Comparison of ENCODE assay signal across 16 cellular contexts in genomic region chr11:38153985-38154384, GRCh38.
DNase-seq lines count a peak whose midpoint lies in the region; ATAC-seq and TF ChIP-seq lines count a peak whose summit lies in the region.
"Had no signal": no experiment of that assay in that cellular context is flagged by ENCODE, and none has a peak within 500 bp of the region (broad histone marks: within the 10 kb centered on the region; RNA-seq: fewer than 3 reads in every experiment).

No MANE protein-coding gene starts in this region.

- H3K27ac ChIP-seq in GM23338 (ENCODE audit: low read depth) (no peak overlapping the region), Karpas-422 (ENCODE audit: low read length) (no peak overlapping the region)

- H4K20me1 ChIP-seq in GM23338 (replicated peaks; ENCODE audit: insufficient read depth), result no peaks in the 10 kb centered on the region
- H4K20me1 ChIP-seq in Karpas-422 (ENCODE audit: insufficient read depth, low read depth, low read length), result no peaks in the 10 kb centered on the region

- H3K27ac Mint-ChIP-seq in GM23338 (peak overlapping the region; percentile 45), mesothelial cell of epicardium (peak overlapping the region; percentile 0)
- H3K27ac Mint-ChIP-seq: B cell; CD4-positive, alpha-beta T cell had no signal

- DNase-seq in GM23338 (ENCODE audit: low spot score) (no peak), HT-29 (ENCODE audit: low spot score) (peak; percentile 21), OCI-M1 (lab: John Stamatoyannopoulos, UW) (peak; percentile 46), mesothelial cell of epicardium (ENCODE audit: low spot score in 2 of 2, unreplicated experiment in 2 of 2) (no peak), LoVo (ENCODE audit: low spot score) (no peak), dedifferentiated amniotic fluid mesenchymal stem cell (ENCODE audit: extremely low spot score) (no peak), Karpas-422 (no peak), NCI-H1092 treated with DMSO at 0.1 percent for 48 hours (lab: John Stamatoyannopoulos, UW) (no peak)
- DNase-seq: C1 segment of cervical spinal cord; Calu3; CD4-positive, alpha-beta T cell; DMS 273 treated with DMSO at 0.1 percent for 48 hours; DMS79; H7 had no signal

- H3K79me2 ChIP-seq in GM23338 (replicated peaks; ENCODE audit: insufficient read depth), result no peaks in the 10 kb centered on the region
- H3K79me2 ChIP-seq in Karpas-422 (ENCODE audit: low read length), result no peaks in the 10 kb centered on the region

- no peaks in the 10 kb centered on the region for H3K36me3 Mint-ChIP-seq in GM23338 (ENCODE audit: low read depth)
- no peaks in the 10 kb centered on the region for H3K36me3 Mint-ChIP-seq in mesothelial cell of epicardium

- H3K27me3 Mint-ChIP-seq in GM23338 (ENCODE audit: insufficient read depth, low read depth, poor library complexity) (no peaks in the 10 kb centered on the region), mesothelial cell of epicardium (ENCODE audit: low read depth) (no peaks in the 10 kb centered on the region)
- H3K27me3 Mint-ChIP-seq: B cell; CD4-positive, alpha-beta T cell had no signal

- no peak; the same call in 2 of the 3 replicates for ATAC-seq in GM23338
- ATAC-seq: K562 had no signal

- no peak for TF ChIP-seq CTCF in GM23338 (conservative IDR thresholded peaks at IDR 0.05; ENCODE audit: low read depth in 2 of 2)
- TF ChIP-seq CTCF in mesothelial cell of epicardium (IDR thresholded peaks at IDR 0.05; ENCODE audit: unreplicated experiment), result no peak

- no peak overlapping the region for H3K4me3 Mint-ChIP-seq in GM23338
- H3K4me3 Mint-ChIP-seq in mesothelial cell of epicardium, result no peak overlapping the region
- H3K4me3 Mint-ChIP-seq: B cell; CD4-positive, alpha-beta T cell had no signal

- H3K27me3 ChIP-seq in GM23338 (ENCODE audit: insufficient read depth) (no peaks in the 10 kb centered on the region), Karpas-422 (ENCODE audit: low read length) (no peaks in the 10 kb centered on the region)

- no peaks in the 10 kb centered on the region for H3F3A ChIP-seq in GM23338 (replicated peaks; ENCODE audit: low read depth)

- no peaks in the 10 kb centered on the region for H3K9me2 ChIP-seq in GM23338 (ENCODE audit: insufficient read depth)
- no peaks in the 10 kb centered on the region for H3K9me2 ChIP-seq in Karpas-422 (replicated peaks; ENCODE audit: insufficient read depth, low read length)

- no peak overlapping the region for H3K4me2 ChIP-seq in GM23338
- H3K4me2 ChIP-seq in Karpas-422 (ENCODE audit: low read depth, low read length, poor library complexity, severe bottlenecking), result no peak overlapping the region

- H3K4me3 ChIP-seq in GM23338 (no peak overlapping the region), Karpas-422 (ENCODE audit: low read length) (no peak overlapping the region)
- H3K4me3 ChIP-seq: K562 had no signal

- H3K9me3 ChIP-seq in Karpas-422 (ENCODE audit: low read length), result peaks cover 48% of the 10 kb centered on the region

- H2AFZ ChIP-seq in GM23338 (no peak overlapping the region), Karpas-422 (ENCODE audit: low read length) (no peak overlapping the region)

- H3K9me3 Mint-ChIP-seq in GM23338 (no peaks in the 10 kb centered on the region; the same call in 2 of the 3 replicates), mesothelial cell of epicardium (no peaks in the 10 kb centered on the region)

- H3K36me3 ChIP-seq in GM23338 (ENCODE audit: insufficient read depth), result no peaks in the 10 kb centered on the region; the same call in 1 of the 2 replicates
- H3K36me3 ChIP-seq in Karpas-422 (ENCODE audit: insufficient read depth, low read length), result no peaks in the 10 kb centered on the region

- H3K9ac ChIP-seq in Karpas-422 (ENCODE audit: low read length), result no peak overlapping the region

- peaks cover 25% of the 10 kb centered on the region for H3K4me1 Mint-ChIP-seq in GM23338
- H3K4me1 Mint-ChIP-seq in mesothelial cell of epicardium, result peaks cover 6% of the 10 kb centered on the region

- peaks cover 9% of the 10 kb centered on the region for H3K4me1 ChIP-seq in GM23338 (ENCODE audit: insufficient read depth)
- H3K4me1 ChIP-seq in Karpas-422 (ENCODE audit: low read length), result no peaks in the 10 kb centered on the region

TF ChIP-seq in GM23338, 12 proteins besides CTCF, POLR2A, EP300 and RAD21 (continues in another document):
- TF ChIP-seq REST (IDR thresholded peaks at IDR 0.05; ENCODE audit: unreplicated experiment), result no peak
- no peak for TF ChIP-seq EZH2 (IDR thresholded peaks at IDR 0.05; ENCODE audit: low read depth, unreplicated experiment)
- TF ChIP-seq ETS1 (IDR thresholded peaks at IDR 0.05), result no peak
- TF ChIP-seq CREB1 (CRISPR knock-in tag; IDR thresholded peaks at IDR 0.05; ENCODE audit: low read depth), result no peak
- no peak for TF ChIP-seq POLR2AphosphoS5 (IDR thresholded peaks at IDR 0.05; ENCODE audit: low read depth)
- no peak for TF ChIP-seq JUNB (IDR thresholded peaks at IDR 0.05; ENCODE audit: unreplicated experiment)
- TF ChIP-seq EZH2phosphoT487 (IDR thresholded peaks at IDR 0.05; ENCODE audit: unreplicated experiment), result no peak
- TF ChIP-seq STAT1 (IDR thresholded peaks at IDR 0.05; ENCODE audit: unreplicated experiment), result no peak
- no peak for TF ChIP-seq ZNF114 (CRISPR knock-in tag; IDR thresholded peaks at IDR 0.05)
- no peak for TF ChIP-seq ZNF331 (CRISPR knock-in tag; IDR thresholded peaks at IDR 0.05; ENCODE audit: low read depth)

Comparison
In these comparisons a context has a peak if more than half of its experiments do, and no peak if none do; other contexts are left out.
1. DNase-seq: peak in HT-29 (single experiment) and OCI-M1 (single experiment); none in GM23338 (single experiment), mesothelial cell of epicardium (0 of 2), LoVo (single experiment), dedifferentiated amniotic fluid mesenchymal stem cell (single experiment), Karpas-422 (single experiment) and NCI-H1092 treated with DMSO at 0.1 percent for 48 hours (single experiment).